Comparison of ENCODE assay signal across 1 cellular context in genomic region chr1:24918370-24918769, GRCh38.
TF ChIP-seq lines count a peak whose summit lies in the region.

No MANE protein-coding gene starts in this region.

TF ChIP-seq in HepG2, 621 proteins besides CTCF, POLR2A, EP300 and RAD21:
- TF ChIP-seq SKI (IDR thresholded peaks at IDR 0.05; ENCODE audit: partially characterized antibody) (no peak), ZNF24 (IDR thresholded peaks at IDR 0.05) (peak; percentile 40; the same call in 1 of the 2 replicates)
